In the genomic region with DNA sequence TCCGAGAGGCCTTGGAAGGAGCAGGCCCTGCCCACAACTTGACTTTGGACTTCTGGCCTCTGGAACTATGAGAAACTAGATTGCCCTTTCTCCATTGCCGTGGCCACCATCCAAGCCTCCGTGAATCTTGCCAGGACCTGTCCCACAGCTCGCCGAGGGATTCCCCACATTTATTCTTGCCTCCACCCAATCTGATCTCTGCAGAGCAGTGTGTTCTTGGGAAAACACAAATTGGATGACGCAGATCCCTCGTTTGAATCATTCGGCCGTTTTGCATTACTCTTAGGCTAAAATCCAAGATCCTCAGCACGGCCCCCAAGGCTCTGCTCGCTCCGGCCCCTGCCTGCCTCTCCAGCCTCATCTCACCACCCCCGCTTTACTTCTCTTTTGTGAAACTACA, we compare ENCODE assay signal across 16 cellular contexts.
"Had no signal": no experiment of that assay in that cellular context is flagged by ENCODE, and none has a peak within 500 bp of the region (broad histone marks: within the 10 kb centered on the region; RNA-seq: fewer than 3 reads in every experiment).

No MANE protein-coding gene starts in this region.

- FAIRE-seq: colon, endothelial cell of umbilical vein, urothelium cell line had no signal

- DNase-seq: activated CD4-positive, alpha-beta T cell treated with anti-CD3 and anti-CD28 coated beads, Interleukin-2, amount 50 U/mL, for 4 hours; activated CD4-positive, CD25-positive, alpha-beta regulatory T cell treated with anti-CD3 and anti-CD28 coated beads, Interleukin-2, amount 50 U/mL, for 72 hours; activated effector memory CD4-positive, alpha-beta T cell treated with anti-CD3 and anti-CD28 coated beads, Interleukin-2, amount 50 U/mL, for 16 hours; activated T-cell treated with anti-CD3 and anti-CD28 coated beads, Interleukin-2, amount 50 U/mL, for 1 hour; anterior cingulate cortex; immature natural killer cell; left colon; mucosa of descending colon; naive thymus-derived CD8-positive, alpha-beta T cell; occipital lobe; stimulated activated CD4-positive, alpha-beta T cell treated with anti-CD3 and anti-CD28 coated beads, Interleukin-15, amount 100 ng/mL, for 24 hours; stimulated activated CD4-positive, alpha-beta T cell treated with anti-CD3 and anti-CD28 coated beads, Interleukin-4, amount 100 ng/mL, for 4 hours; stimulated activated naive CD8-positive, alpha-beta T cell treated with anti-CD3 and anti-CD28 coated beads, Interleukin-15, amount 100 ng/mL, for 72 hours had no signal

- ATAC-seq: left colon; mucosa of descending colon; naive thymus-derived CD8-positive, alpha-beta T cell had no signal

- H3K4me3 ChIP-seq: mucosa of descending colon had no signal
